18 cellular contexts compared by ENCODE assay signal in genomic region chr6:129416337-129416990, GRCh38.
"Had no signal": no experiment of that assay in that cellular context is flagged by ENCODE, and none has a peak within 500 bp of the region (broad histone marks: within the 10 kb centered on the region; RNA-seq: fewer than 3 reads in every experiment).

No MANE protein-coding gene starts in this region.

- H3K27ac Mint-ChIP-seq: activated naive CD4-positive, alpha-beta T cell treated with anti-CD3 and anti-CD28 coated beads, Interleukin-2, amount 10 ng/mL, durations not matched to agents 7 days and 5 days; activated T-helper 17 cell treated with anti-CD3 and anti-CD28 coated beads, Interleukin-2, amount 50 U/mL, for 72 hours; memory B cell; natural killer cell had no signal

- H3K27me3 ChIP-seq: adrenal gland, esophagus squamous epithelium, right lobe of liver, spleen, tibial artery had no signal

- H3K4me1 Mint-ChIP-seq: activated naive CD4-positive, alpha-beta T cell treated with anti-CD3 and anti-CD28 coated beads, Interleukin-2, amount 10 ng/mL, durations not matched to agents 7 days and 5 days; activated T-helper 17 cell treated with anti-CD3 and anti-CD28 coated beads, Interleukin-2, amount 50 U/mL, for 72 hours; memory B cell; natural killer cell had no signal

- H3K27me3 Mint-ChIP-seq: activated naive CD4-positive, alpha-beta T cell treated with anti-CD3 and anti-CD28 coated beads, Interleukin-2, amount 10 ng/mL, durations not matched to agents 7 days and 5 days; activated T-helper 17 cell treated with anti-CD3 and anti-CD28 coated beads, Interleukin-2, amount 50 U/mL, for 72 hours; memory B cell had no signal

- H3K4me3 ChIP-seq: adrenal gland, esophagus squamous epithelium, right lobe of liver, spleen, tibial artery had no signal

- H3K27ac ChIP-seq: adrenal gland, esophagus squamous epithelium, right lobe of liver, spleen, tibial artery, VCaP had no signal

- H3K9me3 Mint-ChIP-seq: activated naive CD4-positive, alpha-beta T cell treated with anti-CD3 and anti-CD28 coated beads, Interleukin-2, amount 10 ng/mL, durations not matched to agents 7 days and 5 days; activated T-helper 17 cell treated with anti-CD3 and anti-CD28 coated beads, Interleukin-2, amount 50 U/mL, for 72 hours; memory B cell; natural killer cell had no signal

- H3K4me3 Mint-ChIP-seq: activated naive CD4-positive, alpha-beta T cell treated with anti-CD3 and anti-CD28 coated beads, Interleukin-2, amount 10 ng/mL, durations not matched to agents 7 days and 5 days; activated T-helper 17 cell treated with anti-CD3 and anti-CD28 coated beads, Interleukin-2, amount 50 U/mL, for 72 hours; memory B cell; natural killer cell had no signal

- H3K36me3 ChIP-seq: adrenal gland, esophagus squamous epithelium, right lobe of liver had no signal

- ATAC-seq: activated T-helper 17 cell treated with anti-CD3 and anti-CD28 coated beads, Interleukin-2, amount 50 U/mL, for 72 hours; left colon; SK-N-SH treated with all-trans-retinoic acid at 6 μM for 48 hours had no signal

- DNase-seq: activated CD4-positive, alpha-beta T cell treated with anti-CD3 and anti-CD28 coated beads, Interleukin-2, amount 50 U/mL, for 48 hours; activated naive CD4-positive, alpha-beta T cell treated with anti-CD3 and anti-CD28 coated beads, Interleukin-2, amount 10 ng/mL, durations not matched to agents 7 days and 5 days; adrenal gland; central memory CD4-positive, alpha-beta T cell; cortex of kidney; effector CD4-positive, alpha-beta T cell; esophagus squamous epithelium; glutamatergic neuron; left colon; natural killer cell; right lobe of liver; spleen; T-helper 1 cell; tibial artery had no signal

- H3K4me1 ChIP-seq: adrenal gland, esophagus squamous epithelium, right lobe of liver, spleen, tibial artery had no signal

- H3K9me3 ChIP-seq: adrenal gland, esophagus squamous epithelium, right lobe of liver, spleen, tibial artery had no signal
